ENCODE assay signal across 8 cellular contexts in genomic region chr2:182763311-182763912, GRCh38. TPM values are rescaled to one million over a fixed set of nuclear protein-coding genes. Genes with fewer than 3 reads are reported as not detected.
DNase-seq lines count a peak whose midpoint lies in the region; ATAC-seq and TF ChIP-seq lines count a peak whose summit lies in the region.

No MANE protein-coding gene starts in this region.

- H3K36me3 ChIP-seq in DND-41 (ENCODE audit: insufficient read depth, low read length), result peaks cover 74% of the 10 kb centered on the region
- H3K36me3 ChIP-seq in OCI-LY7 (ENCODE audit: insufficient read depth, low read length), result peaks cover 100% of the 10 kb centered on the region
- H3K36me3 ChIP-seq in fibroblast of lung (ENCODE audit: control insufficient read depth, insufficient read depth, low read length), result peaks cover 2% of the 10 kb centered on the region
- H3K36me3 ChIP-seq in psoas muscle (ENCODE audit: insufficient read depth in 1 of 2, low read depth in 1 of 2), result peaks cover 2 to 67% of the 10 kb centered on the region in 2 donors

- no peaks in the 10 kb centered on the region for H3K27me3 ChIP-seq in DND-41 (ENCODE audit: insufficient read depth, low read length, poor library complexity)
- no peaks in the 10 kb centered on the region for H3K27me3 ChIP-seq in fibroblast of lung (ENCODE audit: control insufficient read depth, insufficient read depth, low read length)
- H3K27me3 ChIP-seq in psoas muscle (ENCODE audit: insufficient read depth in 3 of 3, low read length in 2 of 3), result no peaks in the 10 kb centered on the region

- H3K4me3 ChIP-seq in DND-41 (ENCODE audit: low read depth in 1 of 2, low read length in 2 of 2), result no peak overlapping the region
- no peak overlapping the region for H3K4me3 ChIP-seq in OCI-LY7 (ENCODE audit: low read depth, low read length, poor library complexity, severe bottlenecking)
- no peak overlapping the region for H3K4me3 ChIP-seq in fibroblast of lung (replicated peaks in 1 of 4; ENCODE audit: control extremely low read depth in 1 of 4, insufficient read depth in 1 of 4, low read depth in 3 of 4, low read length in 4 of 4)
- no peak overlapping the region for H3K4me3 ChIP-seq in psoas muscle

- no peaks in the 10 kb centered on the region for H3K79me2 ChIP-seq in DND-41 (ENCODE audit: insufficient read depth, low read length)
- H3K79me2 ChIP-seq in OCI-LY7 (ENCODE audit: insufficient read depth, low read depth, low read length), result no peaks in the 10 kb centered on the region
- no peaks in the 10 kb centered on the region for H3K79me2 ChIP-seq in fibroblast of lung (ENCODE audit: control insufficient read depth, insufficient read depth, low read length)

- BruUV-seq in OCI-LY7 (replicated peaks; lab: Mats Ljungman, UMichigan), result no TSS peak

- no peaks in the 10 kb centered on the region for H3K9me2 ChIP-seq in OCI-LY7 (ENCODE audit: insufficient read depth, low read length)

- intact Hi-C loops in OCI-LY7 (cut with micrococcal nuclease; ENCODE audit: unreplicated experiment) (loop anchor here (1.0 kb wide), 1 partner anchor 217 kb away; no protein-coding TSS in a partner anchor), psoas muscle (cut with DNase I) (loop anchor here in 1 of 2 donors (5.0 kb wide), 1 partner anchor 219 kb away; no protein-coding TSS in a partner anchor)

- CTCF ChIA-PET in OCI-LY7 (lab: Charles Lee; ENCODE audit: unreplicated experiment), result no interaction called here

- H3K4me2 ChIP-seq in DND-41 (ENCODE audit: insufficient read depth, low read length) (no peak overlapping the region), OCI-LY7 (ENCODE audit: low read length) (no peak overlapping the region), fibroblast of lung (ENCODE audit: extremely low read depth, insufficient read depth, low read length) (no peak overlapping the region)

- H3K4me1 ChIP-seq in DND-41 (ENCODE audit: insufficient read depth, low read length) (no peaks in the 10 kb centered on the region), OCI-LY7 (ENCODE audit: insufficient read depth, low read length, poor library complexity, severe bottlenecking) (no peaks in the 10 kb centered on the region), fibroblast of lung (ENCODE audit: control insufficient read depth, extremely low read depth, insufficient read depth, low read length) (no peaks in the 10 kb centered on the region), psoas muscle (no peaks in the 10 kb centered on the region)

- H3K27ac ChIP-seq in DND-41 (ENCODE audit: low read length) (no peak overlapping the region), OCI-LY7 (ENCODE audit: low read depth, low read length, poor library complexity, severe bottlenecking) (no peak overlapping the region), fibroblast of lung (ENCODE audit: insufficient read depth, low read length) (no peak overlapping the region), psoas muscle (no peak overlapping the region)

- ATAC-seq in DND-41 (ENCODE audit: insufficient read depth, low read depth) (peak; percentile 47; the same call in 1 of the 3 replicates), HG02759 (IDR thresholded peaks at IDR 0.05; ENCODE audit: unreplicated experiment) (peak; percentile 53), psoas muscle (peak; percentile 54 to 81 (median 71)), HG03442 (IDR thresholded peaks at IDR 0.05; ENCODE audit: unreplicated experiment) (no peak), HG03196 (IDR thresholded peaks at IDR 0.05; ENCODE audit: unreplicated experiment) (no peak)

- H2AFZ ChIP-seq in DND-41 (ENCODE audit: low read depth, low read length), result no peak overlapping the region
- H2AFZ ChIP-seq in OCI-LY7 (ENCODE audit: low read length), result no peak overlapping the region
- H2AFZ ChIP-seq in fibroblast of lung (ENCODE audit: low read length), result no peak overlapping the region

- H4K20me1 ChIP-seq in DND-41 (ENCODE audit: insufficient read depth, low read length) (no peaks in the 10 kb centered on the region), OCI-LY7 (ENCODE audit: insufficient read depth, low read length) (no peaks in the 10 kb centered on the region), fibroblast of lung (ENCODE audit: control insufficient read depth, extremely low read depth, insufficient read depth, low read length) (no peaks in the 10 kb centered on the region)

- no peak overlapping the region for H3K9ac ChIP-seq in DND-41 (ENCODE audit: low read depth, low read length)
- no peak overlapping the region for H3K9ac ChIP-seq in fibroblast of lung (ENCODE audit: insufficient read depth, low read length)

- WGBS in psoas muscle, 3 donors, result 60 to 66% (median 61%) methylated on average over 11 of the region's 11 CpGs

- peak; percentile 47 for TF ChIP-seq CTCF in DND-41 (IDR thresholded peaks at IDR 0.05; ENCODE audit: borderline replicate concordance, extremely low read depth, low read length, poor library complexity, severe bottlenecking)
- TF ChIP-seq CTCF in OCI-LY7 (conservative IDR thresholded peaks at IDR 0.05; ENCODE audit: low read length), result peak; percentile 80
- TF ChIP-seq CTCF in fibroblast of lung (conservative IDR thresholded peaks at IDR 0.05 in 1 of 2, IDR thresholded peaks at IDR 0.05 in 1 of 2; ENCODE audit: low read depth in 1 of 2, low read length in 2 of 2), result peak; percentile 62 to 68
- peak; percentile 54 for TF ChIP-seq CTCF in psoas muscle (IDR thresholded peaks at IDR 0.05)

- no peak for DNase-seq in DND-41
- peak; percentile 63 for DNase-seq in OCI-LY7 (ENCODE audit: low spot score)
- peak; percentile 48 to 65 for DNase-seq in fibroblast of lung (ENCODE audit: low read depth in 2 of 2)
- no peak for DNase-seq in psoas muscle
- no peak for DNase-seq in stimulated activated CD4-positive, alpha-beta T cell treated with anti-CD3 and anti-CD28 coated beads, Interleukin-4, amount 100 ng/mL, for 24 hours

- POLR2A ChIA-PET in OCI-LY7 (lab: Charles Lee), result interaction anchor here (0.9 to 1.7 kb wide), 3 partner anchors 9 to 48 kb away, joined by 3 to 6 read pairs (median 4); partner anchors contain the start of gene DNAJC10

- no peaks in the 10 kb centered on the region for H3K9me3 ChIP-seq in DND-41 (ENCODE audit: insufficient read depth, low read length, severe bottlenecking)
- no peaks in the 10 kb centered on the region for H3K9me3 ChIP-seq in OCI-LY7 (ENCODE audit: low read length)
- no peaks in the 10 kb centered on the region for H3K9me3 ChIP-seq in fibroblast of lung (ENCODE audit: control insufficient read depth, insufficient read depth, low read depth, low read length)
- no peaks in the 10 kb centered on the region for H3K9me3 ChIP-seq in psoas muscle

RNA-seq across cellular contexts. Expression of gene DNAJC10, which starts 47.4 kb away (rescaled TPM):
- total RNA-seq in OCI-LY7 (2014; rRNA removed; shearing (Covaris generic)), result 117 and 151 TPM in 2 replicates
- total RNA-seq in OCI-LY7 (2022) (226 and 227 TPM in 2 replicates), fibroblast of lung (70.1 and 102 TPM in 2 replicates), psoas muscle (10 to 100 TPM; 25.8 to 31.1 (median 28.1) TPM)
- polyA plus RNA-seq in fibroblast of lung (50.7 and 86.7 TPM in 2 replicates), psoas muscle (10 to 100 TPM in 2 of 3 donors, 1 to 10 TPM in 1; 9.0 to 20.1 (median 14.9) TPM)
- 57.0 and 94.0 TPM in 2 replicates for polyA plus RNA-seq in fibroblast of lung (2012)
- polyA minus RNA-seq in fibroblast of lung (ENCODE audit: low replicate concordance), result 4.9 and 5.3 TPM in 2 replicates

Comparison
In these comparisons a context has a peak if more than half of its experiments do, and no peak if none do; other contexts are left out.
1. ATAC-seq: peak in DND-41 (single experiment), HG02759 (single experiment) and psoas muscle (4 of 4); none in HG03442 (single experiment) and HG03196 (single experiment).
2. DNase-seq: peak in OCI-LY7 (single experiment) and fibroblast of lung (2 of 2); none in DND-41 (single experiment), psoas muscle (0 of 2) and stimulated activated CD4-positive, alpha-beta T cell treated with anti-CD3 and anti-CD28 coated beads, Interleukin-4, amount 100 ng/mL, for 24 hours (single experiment).
3. Peak in every context shown above with its lines, with median percentiles within 50 percentile points of each other: CTCF ChIP-seq.